8 cellular contexts compared by ENCODE assay signal in genomic region chr17:78879679-78880186, GRCh38. TPM values are rescaled to one million over a fixed set of nuclear protein-coding genes. Genes with fewer than 3 reads are reported as not detected.
DNase-seq lines count a peak whose midpoint lies in the region; ATAC-seq and TF ChIP-seq lines count a peak whose summit lies in the region.

No MANE protein-coding gene starts in this region.

- peaks cover 14% of the 10 kb centered on the region for H3K4me1 Mint-ChIP-seq in progenitor cell of endocrine pancreas (ENCODE audit: low read depth)

- H3K9me3 ChIP-seq in body of pancreas (no peaks in the 10 kb centered on the region), lower lobe of right lung (no peaks in the 10 kb centered on the region), subcutaneous abdominal adipose tissue (ENCODE audit: control insufficient read depth in 5 of 5, low read length in 5 of 5) (no peaks in the 10 kb centered on the region)

- H3K9me3 Mint-ChIP-seq in progenitor cell of endocrine pancreas (ENCODE audit: low read depth): no peaks in the 10 kb centered on the region

- peaks cover 1% of the 10 kb centered on the region for H3K36me3 Mint-ChIP-seq in progenitor cell of endocrine pancreas (ENCODE audit: insufficient read depth)

- H3K4me3 Mint-ChIP-seq in progenitor cell of endocrine pancreas (ENCODE audit: low read depth): no peak overlapping the region

- H3K27me3 ChIP-seq in body of pancreas (no peaks in the 10 kb centered on the region), lower lobe of right lung (ENCODE audit: low read depth) (no peaks in the 10 kb centered on the region), subcutaneous abdominal adipose tissue (ENCODE audit: control insufficient read depth in 5 of 5, insufficient read depth in 4 of 5, low read length in 5 of 5) (no peaks in the 10 kb centered on the region)

- DNase-seq in activated T-cell treated with anti-CD3 and anti-CD28 coated beads for 24 hours (ENCODE audit: low read depth) (peak; percentile 6), activated T-cell treated with anti-CD3 and anti-CD28 coated beads for 4 hours (no peak), body of pancreas (peak; percentile 38 to 68 (median 48)), lower lobe of right lung (no peak), OCI-M2 (lab: John Stamatoyannopoulos, UW; ENCODE audit: unreplicated experiment) (no peak), progenitor cell of endocrine pancreas (ENCODE audit: low spot score, unreplicated experiment) (no peak)

- 62 to 71% methylated on average over 21 to 26 of the region's 26 CpGs for WGBS in body of pancreas, 2 donors

- intact Hi-C loops in body of pancreas (cut with DNase I) (no loop called here), lower lobe of right lung (cut with DNase I) (no loop called here)

- H3K27me3 Mint-ChIP-seq in progenitor cell of endocrine pancreas: no peaks in the 10 kb centered on the region

- ATAC-seq in body of pancreas: no peak
- peak; percentile 5 to 11 for ATAC-seq in lower lobe of right lung
- ATAC-seq in HG03442 (IDR thresholded peaks at IDR 0.05; ENCODE audit: unreplicated experiment): no peak

- H3K9ac ChIP-seq in subcutaneous abdominal adipose tissue (ENCODE audit: low read length in 5 of 5): peak overlapping the region in 3 of 5 donors; percentile 42 to 68 (median 65)

- H3K36me3 ChIP-seq in body of pancreas (replicated peaks in 1 of 2; ENCODE audit: insufficient read depth in 1 of 2, low read depth in 2 of 2) (no peaks in the 10 kb centered on the region), lower lobe of right lung (peaks cover 5% of the 10 kb centered on the region), subcutaneous abdominal adipose tissue (ENCODE audit: control insufficient read depth in 5 of 5, insufficient read depth in 5 of 5, low read length in 5 of 5) (peaks cover 0 to 4% (median 3%) of the 10 kb centered on the region in 5 donors)

- no peak for TF ChIP-seq POLR2A in body of pancreas (IDR thresholded peaks at IDR 0.05)

- H3K4me1 ChIP-seq in body of pancreas (peaks cover 73% of the 10 kb centered on the region), lower lobe of right lung (peaks cover 69% of the 10 kb centered on the region), subcutaneous abdominal adipose tissue (ENCODE audit: control insufficient read depth in 5 of 5, insufficient read depth in 5 of 5, low read length in 5 of 5) (peaks cover 20 to 82% (median 76%) of the 10 kb centered on the region in 5 donors)

- peak overlapping the region; percentile 39 to 64 (median 52) for H3K27ac ChIP-seq in body of pancreas
- peak overlapping the region; percentile 74 for H3K27ac ChIP-seq in lower lobe of right lung
- peak overlapping the region; percentile 87 for H3K27ac ChIP-seq in subcutaneous abdominal adipose tissue (ENCODE audit: low read depth, low read length)

- no peak overlapping the region for H3K27ac Mint-ChIP-seq in progenitor cell of endocrine pancreas

- no peak for TF ChIP-seq CTCF in body of pancreas (IDR thresholded peaks at IDR 0.05)
- TF ChIP-seq CTCF in lower lobe of right lung (IDR thresholded peaks at IDR 0.05): no peak
- no peak for TF ChIP-seq CTCF in progenitor cell of endocrine pancreas (IDR thresholded peaks at IDR 0.05; ENCODE audit: unreplicated experiment)

- H3K4me3 ChIP-seq in body of pancreas (no peak overlapping the region), lower lobe of right lung (peak overlapping the region; percentile 25), subcutaneous abdominal adipose tissue (ENCODE audit: low read depth in 1 of 5, low read length in 5 of 5) (peak overlapping the region in 4 of 5 donors; percentile 36 to 48 (median 44))

RNA-seq across cellular contexts. Expression of gene CEP295NL, which starts 23.3 kb away (rescaled TPM):
- 1 to 10 TPM; 1.3 to 3.1 TPM for total RNA-seq in body of pancreas
- total RNA-seq in lower lobe of right lung: 5.5 TPM
- 2.3 and 2.6 TPM in 2 replicates for total RNA-seq in progenitor cell of endocrine pancreas

RNA-seq across cellular contexts. Expression of gene USP36, which starts 39.1 kb away (rescaled TPM):
- total RNA-seq in body of pancreas (10 to 100 TPM; 28.5 to 55.4 TPM), lower lobe of right lung (58.6 TPM), progenitor cell of endocrine pancreas (54.1 and 54.9 TPM in 2 replicates)

RNA-seq across cellular contexts. Expression of gene TIMP2, which starts 45.5 kb away (rescaled TPM):
- total RNA-seq in body of pancreas (10 to 100 TPM; 50.1 to 53.7 TPM), lower lobe of right lung (260 TPM), progenitor cell of endocrine pancreas (50.9 and 51.4 TPM in 2 replicates)

Comparison
In these comparisons a context has a peak if more than half of its experiments do, and no peak if none do; other contexts are left out.
1. DNase-seq: peak in activated T-cell treated with anti-CD3 and anti-CD28 coated beads for 24 hours (single experiment) and body of pancreas (4 of 4); none in activated T-cell treated with anti-CD3 and anti-CD28 coated beads for 4 hours (single experiment), lower lobe of right lung (single experiment), OCI-M2 (single experiment) and progenitor cell of endocrine pancreas (single experiment).
2. ATAC-seq: peak in lower lobe of right lung (2 of 2); none in body of pancreas (single experiment) and HG03442 (single experiment).
3. H3K4me3 ChIP-seq: peak in lower lobe of right lung (single experiment) and subcutaneous abdominal adipose tissue (4 of 5); none in body of pancreas (0 of 2).
4. Peak in every context shown above with its lines, with median percentiles within 50 percentile points of each other: H3K27ac ChIP-seq.